Comparison of ENCODE assay signal across 1 cellular context in genomic region chr13:28640861-28641599, GRCh38.
TF ChIP-seq lines count a peak whose summit lies in the region.

No MANE protein-coding gene starts in this region.

TF ChIP-seq in H1, 55 proteins besides CTCF, POLR2A, EP300 and RAD21:
- TF ChIP-seq SIN3A (conservative IDR thresholded peaks at IDR 0.05 in 1 of 2, IDR thresholded peaks at IDR 0.05 in 1 of 2; ENCODE audit: low read depth in 1 of 2, low read length in 2 of 2) (no peak), TAF7 (optimal IDR thresholded peaks at IDR 0.05; ENCODE audit: borderline replicate concordance, low read depth, low read length) (no peak), POLR2AphosphoS5 (IDR thresholded peaks at IDR 0.05; ENCODE audit: low read depth, low read length) (no peak), PHF8 (conservative IDR thresholded peaks at IDR 0.05; ENCODE audit: low read depth, low read length) (no peak), RFX5 (IDR thresholded peaks at IDR 0.05; ENCODE audit: borderline replicate concordance, low read depth, low read length) (no peak), FOSL1 (IDR thresholded peaks at IDR 0.05; ENCODE audit: insufficient read depth, low read depth, low read length) (no peak)
